In genomic region chr16:15879255-15879804, GRCh38 we compare ENCODE assay signal across 9 cellular contexts. TPM values are rescaled to one million over a fixed set of nuclear protein-coding genes. Genes with fewer than 3 reads are reported as not detected.
DNase-seq lines count a peak whose midpoint lies in the region; ATAC-seq and TF ChIP-seq lines count a peak whose summit lies in the region.
"Had no signal": no experiment of that assay in that cellular context is flagged by ENCODE, and none has a peak within 500 bp of the region (broad histone marks: within the 10 kb centered on the region; RNA-seq: fewer than 3 reads in every experiment).

No MANE protein-coding gene starts in this region.

- H3K27ac Mint-ChIP-seq in progenitor cell of endocrine pancreas, result peak overlapping the region; percentile 62
- peak overlapping the region in 4 of 10 donors; percentile 14 to 69 (median 36) for H3K27ac Mint-ChIP-seq in naive thymus-derived CD8-positive, alpha-beta T cell

- H3K36me3 Mint-ChIP-seq in progenitor cell of endocrine pancreas (ENCODE audit: insufficient read depth), result peaks cover 11% of the 10 kb centered on the region
- peaks cover 4 to 80% (median 8%) of the 10 kb centered on the region in 3 donors for H3K36me3 Mint-ChIP-seq in naive thymus-derived CD8-positive, alpha-beta T cell

- no peak overlapping the region for H3K4me3 Mint-ChIP-seq in progenitor cell of endocrine pancreas (ENCODE audit: low read depth)
- no peak overlapping the region for H3K4me3 Mint-ChIP-seq in naive thymus-derived CD8-positive, alpha-beta T cell

- H3K4me3 ChIP-seq in choroid plexus epithelial cell (ENCODE audit: low read depth, low read length), result no peak overlapping the region

- no peak for TF ChIP-seq CTCF in choroid plexus epithelial cell (conservative IDR thresholded peaks at IDR 0.05; ENCODE audit: low read depth, low read length)
- no peak for TF ChIP-seq CTCF in progenitor cell of endocrine pancreas (IDR thresholded peaks at IDR 0.05; ENCODE audit: unreplicated experiment)

- no peak for ATAC-seq in naive thymus-derived CD8-positive, alpha-beta T cell
- ATAC-seq in GM18498 (IDR thresholded peaks at IDR 0.05; ENCODE audit: unreplicated experiment), result no peak
- ATAC-seq in HG03571 (IDR thresholded peaks at IDR 0.05; ENCODE audit: unreplicated experiment), result no peak

- H3K9me3 Mint-ChIP-seq in progenitor cell of endocrine pancreas (ENCODE audit: low read depth), result no peaks in the 10 kb centered on the region
- H3K9me3 Mint-ChIP-seq in naive thymus-derived CD8-positive, alpha-beta T cell, result no peaks in the 10 kb centered on the region

- H3K27me3 Mint-ChIP-seq in progenitor cell of endocrine pancreas, result no peaks in the 10 kb centered on the region
- no peaks in the 10 kb centered on the region for H3K27me3 Mint-ChIP-seq in naive thymus-derived CD8-positive, alpha-beta T cell

- peak; percentile 91 for DNase-seq in EH (ENCODE audit: low read depth)
- DNase-seq in NCI-H2107 treated with DMSO at 0.1 percent for 48 hours (lab: John Stamatoyannopoulos, UW; ENCODE audit: unreplicated experiment), result peak; percentile 46
- peak; percentile 92 for DNase-seq in choroid plexus epithelial cell (ENCODE audit: low read depth)
- no peak for DNase-seq in progenitor cell of endocrine pancreas (ENCODE audit: low spot score, unreplicated experiment)
- no peak for DNase-seq in naive thymus-derived CD8-positive, alpha-beta T cell
- no peak for DNase-seq in SW480 (ENCODE audit: low spot score)
- DNase-seq: NCI-H526 had no signal

- POLR2A ChIA-PET in naive thymus-derived CD8-positive, alpha-beta T cell (lab: Charles Lee), result interaction anchor here (1.5 kb wide), 1 partner anchor 9 kb away, joined by 5 read pairs; the partner anchor contains the start of gene CEP20

- no peaks in the 10 kb centered on the region for H3K4me1 Mint-ChIP-seq in progenitor cell of endocrine pancreas (ENCODE audit: low read depth)
- H3K4me1 Mint-ChIP-seq in naive thymus-derived CD8-positive, alpha-beta T cell, result peaks cover 1 to 12% (median 4%) of the 10 kb centered on the region in 4 donors

RNA-seq across cellular contexts. Expression of gene CEP20, which starts 9.1 kb away (rescaled TPM):
- total RNA-seq in progenitor cell of endocrine pancreas, result 20.9 and 23.8 TPM in 2 replicates
- total RNA-seq in naive thymus-derived CD8-positive, alpha-beta T cell, result 10 to 100 TPM; 26.0 to 26.8 TPM
- 10 to 100 TPM; 26.5 to 32.9 (median 27.9) TPM for polyA plus RNA-seq in naive thymus-derived CD8-positive, alpha-beta T cell

RNA-seq across cellular contexts. Expression of gene MYH11, which starts 22.5 kb away (rescaled TPM):
- 0.31 TPM in 1 of 2 replicates, not detected in the other for total RNA-seq in progenitor cell of endocrine pancreas
- total RNA-seq in naive thymus-derived CD8-positive, alpha-beta T cell, result not detected
- polyA plus RNA-seq in naive thymus-derived CD8-positive, alpha-beta T cell, result under 1 TPM in 2 of 3 donors, not detected in 1; 0.20 to 0.59 TPM

Comparison
In these comparisons a context has a peak if more than half of its experiments do, and no peak if none do; other contexts are left out.
1. DNase-seq: peak in EH (single experiment), NCI-H2107 treated with DMSO at 0.1 percent for 48 hours (single experiment) and choroid plexus epithelial cell (single experiment); none in progenitor cell of endocrine pancreas (single experiment), naive thymus-derived CD8-positive, alpha-beta T cell (0 of 10) and SW480 (single experiment).